Comparison of ENCODE assay signal across 1 cellular context in the genomic region with DNA sequence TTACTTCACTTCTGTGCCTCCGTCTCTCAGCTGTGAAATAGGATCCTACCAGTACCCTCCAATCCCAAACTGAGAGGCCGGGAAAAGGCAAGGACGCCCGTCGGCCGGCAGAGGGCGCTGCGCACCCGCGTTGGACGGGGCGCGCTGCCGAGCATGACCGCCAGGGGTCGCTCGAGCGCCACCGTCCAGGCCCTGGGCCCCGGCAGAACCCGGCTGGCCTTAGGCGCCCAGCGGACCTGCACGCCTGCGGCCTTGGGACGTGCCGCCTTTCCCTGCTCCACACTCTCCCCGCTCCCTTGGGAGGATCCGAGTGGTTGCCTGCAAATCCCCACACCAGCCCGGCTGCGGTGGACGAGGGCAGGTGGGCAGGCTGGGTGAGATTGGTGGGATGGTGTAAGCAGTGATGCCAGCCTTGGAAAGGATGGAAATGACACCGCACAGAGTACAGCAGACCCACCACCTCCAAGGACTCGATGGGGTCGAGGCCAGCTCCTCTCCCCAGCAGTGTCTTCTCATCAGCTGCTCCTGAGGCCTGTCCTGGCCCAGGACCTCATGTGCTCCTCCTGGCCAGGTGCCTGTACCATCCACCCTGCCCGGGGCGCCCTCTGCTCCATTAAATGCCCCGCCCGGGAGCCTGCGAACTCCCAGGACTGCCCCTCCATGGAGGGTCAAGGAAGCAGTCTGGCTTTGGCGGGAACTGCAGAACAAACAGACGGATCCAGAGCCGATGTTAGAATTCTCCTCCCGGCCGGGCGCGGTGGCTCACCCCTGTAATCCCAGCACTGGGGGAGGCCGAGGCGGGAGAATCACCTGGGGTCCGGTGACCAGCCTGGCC.
TF ChIP-seq lines count a peak whose summit lies in the region.

No MANE protein-coding gene starts in this region.

TF ChIP-seq in K562, 482 proteins besides CTCF, POLR2A, EP300 and RAD21 (continued from another document and continues in another):
- TF ChIP-seq TEAD1 (CRISPR knock-in tag; IDR thresholded peaks at IDR 0.05) = 0 out of 4 replicates have a peak, but pooled peaks of 1 of the 2 experiments have one; percentile 33
- no peak for TF ChIP-seq ZNF766 (CRISPR knock-in tag; conservative IDR thresholded peaks at IDR 0.05)
- TF ChIP-seq HLTF (IDR thresholded peaks at IDR 0.05) = no peak
- no peak for TF ChIP-seq TAL1 (IDR thresholded peaks at IDR 0.05)
- TF ChIP-seq GABPA (tag; conservative IDR thresholded peaks at IDR 0.05; ENCODE audit: low read depth) = no peak
- TF ChIP-seq ZFP36 (IDR thresholded peaks at IDR 0.05; ENCODE audit: low read depth, low read length, partially characterized antibody) = peak; percentile 18
- no peak for TF ChIP-seq MIER1 (IDR thresholded peaks at IDR 0.05; ENCODE audit: low read depth)
- no peak for TF ChIP-seq ATF1 (CRISPR knock-in tag; IDR thresholded peaks at IDR 0.05)
- 0 out of 2 replicates have a peak, but pooled peaks have one; percentile 23 for TF ChIP-seq ATF1 (tag; IDR thresholded peaks at IDR 0.05)
- TF ChIP-seq CBX3 (IDR thresholded peaks at IDR 0.05; ENCODE audit: borderline replicate concordance in 1 of 2, low read length in 2 of 2) = no peak; a peak in 1 of 3 replicates
- no peak for TF ChIP-seq PHF8 (IDR thresholded peaks at IDR 0.05; ENCODE audit: borderline replicate concordance, low read length)
- TF ChIP-seq, protein P1, sequence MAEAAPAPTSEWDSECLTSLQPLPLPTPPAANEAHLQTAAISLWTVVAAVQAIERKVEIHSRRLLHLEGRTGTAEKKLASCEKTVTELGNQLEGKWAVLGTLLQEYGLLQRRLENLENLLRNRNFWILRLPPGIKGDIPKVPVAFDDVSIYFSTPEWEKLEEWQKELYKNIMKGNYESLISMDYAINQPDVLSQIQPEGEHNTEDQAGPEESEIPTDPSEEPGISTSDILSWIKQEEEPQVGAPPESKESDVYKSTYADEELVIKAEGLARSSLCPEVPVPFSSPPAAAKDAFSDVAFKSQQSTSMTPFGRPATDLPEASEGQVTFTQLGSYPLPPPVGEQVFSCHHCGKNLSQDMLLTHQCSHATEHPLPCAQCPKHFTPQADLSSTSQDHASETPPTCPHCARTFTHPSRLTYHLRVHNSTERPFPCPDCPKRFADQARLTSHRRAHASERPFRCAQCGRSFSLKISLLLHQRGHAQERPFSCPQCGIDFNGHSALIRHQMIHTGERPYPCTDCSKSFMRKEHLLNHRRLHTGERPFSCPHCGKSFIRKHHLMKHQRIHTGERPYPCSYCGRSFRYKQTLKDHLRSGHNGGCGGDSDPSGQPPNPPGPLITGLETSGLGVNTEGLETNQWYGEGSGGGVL (CRISPR knock-in tag; IDR thresholded peaks at IDR 0.05) = no peak
- TF ChIP-seq PRPF4 (IDR thresholded peaks at IDR 0.05; ENCODE audit: insufficient read depth, low read depth, low read length, poor library complexity, severe bottlenecking) = no peak
- no peak for TF ChIP-seq NRF1 (conservative IDR thresholded peaks at IDR 0.05 in 1 of 2, IDR thresholded peaks at IDR 0.05 in 1 of 2)
- no peak for TF ChIP-seq RFX1 (IDR thresholded peaks at IDR 0.05)
- no peak for TF ChIP-seq MTA1 (IDR thresholded peaks at IDR 0.05; ENCODE audit: borderline replicate concordance)
- TF ChIP-seq POU5F1 (IDR thresholded peaks at IDR 0.05; ENCODE audit: borderline replicate concordance, low read depth, low read length, partially characterized antibody) = no peak
- no peak for TF ChIP-seq LARP7 (IDR thresholded peaks at IDR 0.05)
- TF ChIP-seq, protein P2, sequence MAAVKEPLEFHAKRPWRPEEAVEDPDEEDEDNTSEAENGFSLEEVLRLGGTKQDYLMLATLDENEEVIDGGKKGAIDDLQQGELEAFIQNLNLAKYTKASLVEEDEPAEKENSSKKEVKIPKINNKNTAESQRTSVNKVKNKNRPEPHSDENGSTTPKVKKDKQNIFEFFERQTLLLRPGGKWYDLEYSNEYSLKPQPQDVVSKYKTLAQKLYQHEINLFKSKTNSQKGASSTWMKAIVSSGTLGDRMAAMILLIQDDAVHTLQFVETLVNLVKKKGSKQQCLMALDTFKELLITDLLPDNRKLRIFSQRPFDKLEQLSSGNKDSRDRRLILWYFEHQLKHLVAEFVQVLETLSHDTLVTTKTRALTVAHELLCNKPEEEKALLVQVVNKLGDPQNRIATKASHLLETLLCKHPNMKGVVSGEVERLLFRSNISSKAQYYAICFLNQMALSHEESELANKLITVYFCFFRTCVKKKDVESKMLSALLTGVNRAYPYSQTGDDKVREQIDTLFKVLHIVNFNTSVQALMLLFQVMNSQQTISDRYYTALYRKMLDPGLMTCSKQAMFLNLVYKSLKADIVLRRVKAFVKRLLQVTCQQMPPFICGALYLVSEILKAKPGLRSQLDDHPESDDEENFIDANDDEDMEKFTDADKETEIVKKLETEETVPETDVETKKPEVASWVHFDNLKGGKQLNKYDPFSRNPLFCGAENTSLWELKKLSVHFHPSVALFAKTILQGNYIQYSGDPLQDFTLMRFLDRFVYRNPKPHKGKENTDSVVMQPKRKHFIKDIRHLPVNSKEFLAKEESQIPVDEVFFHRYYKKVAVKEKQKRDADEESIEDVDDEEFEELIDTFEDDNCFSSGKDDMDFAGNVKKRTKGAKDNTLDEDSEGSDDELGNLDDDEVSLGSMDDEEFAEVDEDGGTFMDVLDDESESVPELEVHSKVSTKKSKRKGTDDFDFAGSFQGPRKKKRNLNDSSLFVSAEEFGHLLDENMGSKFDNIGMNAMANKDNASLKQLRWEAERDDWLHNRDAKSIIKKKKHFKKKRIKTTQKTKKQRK (IDR thresholded peaks at IDR 0.05; ENCODE audit: borderline replicate concordance, low read depth, low read length) = no peak
- no peak for TF ChIP-seq ZNF431 (CRISPR knock-in tag; IDR thresholded peaks at IDR 0.05)
- peak; percentile 57 for TF ChIP-seq PCBP1 (IDR thresholded peaks at IDR 0.05; ENCODE audit: low read depth, low read length, poor library complexity, severe bottlenecking)
- peak; percentile 9; the same call in 1 of the 2 replicates for TF ChIP-seq CEBPB (tag; IDR thresholded peaks at IDR 0.05)
- TF ChIP-seq ZNF282 (CRISPR knock-in tag; IDR thresholded peaks at IDR 0.05) = no peak
- no peak for TF ChIP-seq POLR2G (IDR thresholded peaks at IDR 0.05; ENCODE audit: low read depth, low read length)
- no peak for TF ChIP-seq TGIF2 (CRISPR knock-in tag; IDR thresholded peaks at IDR 0.05)
- no peak for TF ChIP-seq KLF6 (CRISPR knock-in tag; IDR thresholded peaks at IDR 0.05; ENCODE audit: borderline replicate concordance)
- TF ChIP-seq ZNF384 (IDR thresholded peaks at IDR 0.05; ENCODE audit: low read depth, low read length) = peak; percentile 54; the same call in 1 of the 2 replicates
- TF ChIP-seq, protein P3, sequence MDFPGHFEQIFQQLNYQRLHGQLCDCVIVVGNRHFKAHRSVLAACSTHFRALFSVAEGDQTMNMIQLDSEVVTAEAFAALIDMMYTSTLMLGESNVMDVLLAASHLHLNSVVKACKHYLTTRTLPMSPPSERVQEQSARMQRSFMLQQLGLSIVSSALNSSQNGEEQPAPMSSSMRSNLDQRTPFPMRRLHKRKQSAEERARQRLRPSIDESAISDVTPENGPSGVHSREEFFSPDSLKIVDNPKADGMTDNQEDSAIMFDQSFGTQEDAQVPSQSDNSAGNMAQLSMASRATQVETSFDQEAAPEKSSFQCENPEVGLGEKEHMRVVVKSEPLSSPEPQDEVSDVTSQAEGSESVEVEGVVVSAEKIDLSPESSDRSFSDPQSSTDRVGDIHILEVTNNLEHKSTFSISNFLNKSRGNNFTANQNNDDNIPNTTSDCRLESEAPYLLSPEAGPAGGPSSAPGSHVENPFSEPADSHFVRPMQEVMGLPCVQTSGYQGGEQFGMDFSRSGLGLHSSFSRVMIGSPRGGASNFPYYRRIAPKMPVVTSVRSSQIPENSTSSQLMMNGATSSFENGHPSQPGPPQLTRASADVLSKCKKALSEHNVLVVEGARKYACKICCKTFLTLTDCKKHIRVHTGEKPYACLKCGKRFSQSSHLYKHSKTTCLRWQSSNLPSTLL (IDR thresholded peaks at IDR 0.05) = no peak
- TF ChIP-seq KLF13 (tag; IDR thresholded peaks at IDR 0.05; ENCODE audit: borderline replicate concordance, low read depth) = 0 out of 2 replicates have a peak, but pooled peaks have one; percentile 50
- no peak for TF ChIP-seq KLF1 (tag; IDR thresholded peaks at IDR 0.05)
- TF ChIP-seq, protein P4, sequence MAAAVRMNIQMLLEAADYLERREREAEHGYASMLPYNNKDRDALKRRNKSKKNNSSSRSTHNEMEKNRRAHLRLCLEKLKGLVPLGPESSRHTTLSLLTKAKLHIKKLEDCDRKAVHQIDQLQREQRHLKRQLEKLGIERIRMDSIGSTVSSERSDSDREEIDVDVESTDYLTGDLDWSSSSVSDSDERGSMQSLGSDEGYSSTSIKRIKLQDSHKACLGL (CRISPR knock-in tag; IDR thresholded peaks at IDR 0.05; ENCODE audit: borderline replicate concordance, poor library complexity, severe bottlenecking) = no peak
- TF ChIP-seq ETV5 (CRISPR knock-in tag; IDR thresholded peaks at IDR 0.05; ENCODE audit: low read depth) = no peak
- TF ChIP-seq, protein P5, sequence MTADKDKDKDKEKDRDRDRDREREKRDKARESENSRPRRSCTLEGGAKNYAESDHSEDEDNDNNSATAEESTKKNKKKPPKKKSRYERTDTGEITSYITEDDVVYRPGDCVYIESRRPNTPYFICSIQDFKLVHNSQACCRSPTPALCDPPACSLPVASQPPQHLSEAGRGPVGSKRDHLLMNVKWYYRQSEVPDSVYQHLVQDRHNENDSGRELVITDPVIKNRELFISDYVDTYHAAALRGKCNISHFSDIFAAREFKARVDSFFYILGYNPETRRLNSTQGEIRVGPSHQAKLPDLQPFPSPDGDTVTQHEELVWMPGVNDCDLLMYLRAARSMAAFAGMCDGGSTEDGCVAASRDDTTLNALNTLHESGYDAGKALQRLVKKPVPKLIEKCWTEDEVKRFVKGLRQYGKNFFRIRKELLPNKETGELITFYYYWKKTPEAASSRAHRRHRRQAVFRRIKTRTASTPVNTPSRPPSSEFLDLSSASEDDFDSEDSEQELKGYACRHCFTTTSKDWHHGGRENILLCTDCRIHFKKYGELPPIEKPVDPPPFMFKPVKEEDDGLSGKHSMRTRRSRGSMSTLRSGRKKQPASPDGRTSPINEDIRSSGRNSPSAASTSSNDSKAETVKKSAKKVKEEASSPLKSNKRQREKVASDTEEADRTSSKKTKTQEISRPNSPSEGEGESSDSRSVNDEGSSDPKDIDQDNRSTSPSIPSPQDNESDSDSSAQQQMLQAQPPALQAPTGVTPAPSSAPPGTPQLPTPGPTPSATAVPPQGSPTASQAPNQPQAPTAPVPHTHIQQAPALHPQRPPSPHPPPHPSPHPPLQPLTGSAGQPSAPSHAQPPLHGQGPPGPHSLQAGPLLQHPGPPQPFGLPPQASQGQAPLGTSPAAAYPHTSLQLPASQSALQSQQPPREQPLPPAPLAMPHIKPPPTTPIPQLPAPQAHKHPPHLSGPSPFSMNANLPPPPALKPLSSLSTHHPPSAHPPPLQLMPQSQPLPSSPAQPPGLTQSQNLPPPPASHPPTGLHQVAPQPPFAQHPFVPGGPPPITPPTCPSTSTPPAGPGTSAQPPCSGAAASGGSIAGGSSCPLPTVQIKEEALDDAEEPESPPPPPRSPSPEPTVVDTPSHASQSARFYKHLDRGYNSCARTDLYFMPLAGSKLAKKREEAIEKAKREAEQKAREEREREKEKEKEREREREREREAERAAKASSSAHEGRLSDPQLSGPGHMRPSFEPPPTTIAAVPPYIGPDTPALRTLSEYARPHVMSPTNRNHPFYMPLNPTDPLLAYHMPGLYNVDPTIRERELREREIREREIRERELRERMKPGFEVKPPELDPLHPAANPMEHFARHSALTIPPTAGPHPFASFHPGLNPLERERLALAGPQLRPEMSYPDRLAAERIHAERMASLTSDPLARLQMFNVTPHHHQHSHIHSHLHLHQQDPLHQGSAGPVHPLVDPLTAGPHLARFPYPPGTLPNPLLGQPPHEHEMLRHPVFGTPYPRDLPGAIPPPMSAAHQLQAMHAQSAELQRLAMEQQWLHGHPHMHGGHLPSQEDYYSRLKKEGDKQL (CRISPR knock-in tag; IDR thresholded peaks at IDR 0.05; ENCODE audit: borderline replicate concordance) = 0 out of 2 replicates have a peak, but pooled peaks have one; percentile 27
- no peak for TF ChIP-seq SMARCE1 (IDR thresholded peaks at IDR 0.05)
- TF ChIP-seq FOXJ3 (CRISPR knock-in tag; IDR thresholded peaks at IDR 0.05) = no peak
- TF ChIP-seq SRSF9 (IDR thresholded peaks at IDR 0.05; ENCODE audit: borderline replicate concordance, low read depth, low read length) = no peak
- no peak for TF ChIP-seq ZBTB17 (CRISPR knock-in tag; IDR thresholded peaks at IDR 0.05)
- no peak for TF ChIP-seq BCL6 (CRISPR knock-in tag; IDR thresholded peaks at IDR 0.05)
- no peak for TF ChIP-seq POLR2B (IDR thresholded peaks at IDR 0.05; ENCODE audit: low read depth, partially characterized antibody)
- TF ChIP-seq, protein P6, sequence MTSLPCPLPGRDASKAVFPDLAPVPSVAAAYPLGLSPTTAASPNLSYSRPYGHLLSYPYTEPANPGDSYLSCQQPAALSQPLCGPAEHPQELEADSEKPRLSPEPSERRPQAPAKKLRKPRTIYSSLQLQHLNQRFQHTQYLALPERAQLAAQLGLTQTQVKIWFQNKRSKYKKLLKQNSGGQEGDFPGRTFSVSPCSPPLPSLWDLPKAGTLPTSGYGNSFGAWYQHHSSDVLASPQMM (CRISPR knock-in tag; IDR thresholded peaks at IDR 0.05) = no peak
- TF ChIP-seq ZNF224 (CRISPR knock-in tag; IDR thresholded peaks at IDR 0.05) = no peak
- peak in 1 of 2 experiments; percentile 56; a peak in 1 of 4 replicates for TF ChIP-seq SRF (CRISPR knock-in tag; IDR thresholded peaks at IDR 0.05)
- TF ChIP-seq U2AF1 (optimal IDR thresholded peaks at IDR 0.05; ENCODE audit: low read depth, low read length) = peak; percentile 28
- no peak for TF ChIP-seq ZNF644 (tag; IDR thresholded peaks at IDR 0.05; ENCODE audit: low read depth)
- TF ChIP-seq ZNF175 (CRISPR knock-in tag; IDR thresholded peaks at IDR 0.05; ENCODE audit: low read depth) = no peak
- peak; percentile 57 for TF ChIP-seq CREM (IDR thresholded peaks at IDR 0.05; ENCODE audit: low read depth)
- peak; percentile 71 for TF ChIP-seq CCNT2 (IDR thresholded peaks at IDR 0.05; ENCODE audit: borderline replicate concordance, extremely low read depth, insufficient read length, low read depth, low read length)
- TF ChIP-seq, protein P7, sequence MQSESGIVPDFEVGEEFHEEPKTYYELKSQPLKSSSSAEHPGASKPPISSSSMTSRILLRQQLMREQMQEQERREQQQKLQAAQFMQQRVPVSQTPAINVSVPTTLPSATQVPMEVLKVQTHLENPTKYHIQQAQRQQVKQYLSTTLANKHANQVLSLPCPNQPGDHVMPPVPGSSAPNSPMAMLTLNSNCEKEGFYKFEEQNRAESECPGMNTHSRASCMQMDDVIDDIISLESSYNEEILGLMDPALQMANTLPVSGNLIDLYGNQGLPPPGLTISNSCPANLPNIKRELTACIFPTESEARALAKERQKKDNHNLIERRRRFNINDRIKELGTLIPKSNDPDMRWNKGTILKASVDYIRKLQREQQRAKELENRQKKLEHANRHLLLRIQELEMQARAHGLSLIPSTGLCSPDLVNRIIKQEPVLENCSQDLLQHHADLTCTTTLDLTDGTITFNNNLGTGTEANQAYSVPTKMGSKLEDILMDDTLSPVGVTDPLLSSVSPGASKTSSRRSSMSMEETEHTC (IDR thresholded peaks at IDR 0.05) = peak; percentile 57; the same call in 1 of the 2 replicates
